Comparison of ENCODE assay signal across 1 cellular context in the genomic region with DNA sequence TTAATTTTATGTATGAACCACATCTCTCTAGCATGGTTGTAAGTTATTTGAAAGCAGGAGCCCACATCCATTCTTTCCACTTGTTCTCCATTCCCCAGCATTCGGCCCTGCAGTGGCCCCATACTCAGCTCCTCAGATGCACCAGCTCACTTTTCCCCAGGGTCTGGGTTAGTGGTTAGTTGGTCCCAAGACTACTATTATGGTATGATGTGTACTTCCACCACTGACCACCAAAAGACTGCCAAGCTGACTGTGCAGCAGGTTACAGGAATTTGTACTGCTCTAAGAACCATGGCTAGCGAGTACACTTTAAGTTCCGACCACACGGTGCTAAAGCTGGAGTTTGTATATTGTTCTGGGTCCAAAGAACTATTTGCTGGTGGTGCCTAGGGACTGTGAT.
TF ChIP-seq lines count a peak whose summit lies in the region.

No MANE protein-coding gene starts in this region.

TF ChIP-seq in GM23338, 12 proteins besides CTCF, POLR2A, EP300 and RAD21 (continued from another document):
- TF ChIP-seq, protein P1, sequence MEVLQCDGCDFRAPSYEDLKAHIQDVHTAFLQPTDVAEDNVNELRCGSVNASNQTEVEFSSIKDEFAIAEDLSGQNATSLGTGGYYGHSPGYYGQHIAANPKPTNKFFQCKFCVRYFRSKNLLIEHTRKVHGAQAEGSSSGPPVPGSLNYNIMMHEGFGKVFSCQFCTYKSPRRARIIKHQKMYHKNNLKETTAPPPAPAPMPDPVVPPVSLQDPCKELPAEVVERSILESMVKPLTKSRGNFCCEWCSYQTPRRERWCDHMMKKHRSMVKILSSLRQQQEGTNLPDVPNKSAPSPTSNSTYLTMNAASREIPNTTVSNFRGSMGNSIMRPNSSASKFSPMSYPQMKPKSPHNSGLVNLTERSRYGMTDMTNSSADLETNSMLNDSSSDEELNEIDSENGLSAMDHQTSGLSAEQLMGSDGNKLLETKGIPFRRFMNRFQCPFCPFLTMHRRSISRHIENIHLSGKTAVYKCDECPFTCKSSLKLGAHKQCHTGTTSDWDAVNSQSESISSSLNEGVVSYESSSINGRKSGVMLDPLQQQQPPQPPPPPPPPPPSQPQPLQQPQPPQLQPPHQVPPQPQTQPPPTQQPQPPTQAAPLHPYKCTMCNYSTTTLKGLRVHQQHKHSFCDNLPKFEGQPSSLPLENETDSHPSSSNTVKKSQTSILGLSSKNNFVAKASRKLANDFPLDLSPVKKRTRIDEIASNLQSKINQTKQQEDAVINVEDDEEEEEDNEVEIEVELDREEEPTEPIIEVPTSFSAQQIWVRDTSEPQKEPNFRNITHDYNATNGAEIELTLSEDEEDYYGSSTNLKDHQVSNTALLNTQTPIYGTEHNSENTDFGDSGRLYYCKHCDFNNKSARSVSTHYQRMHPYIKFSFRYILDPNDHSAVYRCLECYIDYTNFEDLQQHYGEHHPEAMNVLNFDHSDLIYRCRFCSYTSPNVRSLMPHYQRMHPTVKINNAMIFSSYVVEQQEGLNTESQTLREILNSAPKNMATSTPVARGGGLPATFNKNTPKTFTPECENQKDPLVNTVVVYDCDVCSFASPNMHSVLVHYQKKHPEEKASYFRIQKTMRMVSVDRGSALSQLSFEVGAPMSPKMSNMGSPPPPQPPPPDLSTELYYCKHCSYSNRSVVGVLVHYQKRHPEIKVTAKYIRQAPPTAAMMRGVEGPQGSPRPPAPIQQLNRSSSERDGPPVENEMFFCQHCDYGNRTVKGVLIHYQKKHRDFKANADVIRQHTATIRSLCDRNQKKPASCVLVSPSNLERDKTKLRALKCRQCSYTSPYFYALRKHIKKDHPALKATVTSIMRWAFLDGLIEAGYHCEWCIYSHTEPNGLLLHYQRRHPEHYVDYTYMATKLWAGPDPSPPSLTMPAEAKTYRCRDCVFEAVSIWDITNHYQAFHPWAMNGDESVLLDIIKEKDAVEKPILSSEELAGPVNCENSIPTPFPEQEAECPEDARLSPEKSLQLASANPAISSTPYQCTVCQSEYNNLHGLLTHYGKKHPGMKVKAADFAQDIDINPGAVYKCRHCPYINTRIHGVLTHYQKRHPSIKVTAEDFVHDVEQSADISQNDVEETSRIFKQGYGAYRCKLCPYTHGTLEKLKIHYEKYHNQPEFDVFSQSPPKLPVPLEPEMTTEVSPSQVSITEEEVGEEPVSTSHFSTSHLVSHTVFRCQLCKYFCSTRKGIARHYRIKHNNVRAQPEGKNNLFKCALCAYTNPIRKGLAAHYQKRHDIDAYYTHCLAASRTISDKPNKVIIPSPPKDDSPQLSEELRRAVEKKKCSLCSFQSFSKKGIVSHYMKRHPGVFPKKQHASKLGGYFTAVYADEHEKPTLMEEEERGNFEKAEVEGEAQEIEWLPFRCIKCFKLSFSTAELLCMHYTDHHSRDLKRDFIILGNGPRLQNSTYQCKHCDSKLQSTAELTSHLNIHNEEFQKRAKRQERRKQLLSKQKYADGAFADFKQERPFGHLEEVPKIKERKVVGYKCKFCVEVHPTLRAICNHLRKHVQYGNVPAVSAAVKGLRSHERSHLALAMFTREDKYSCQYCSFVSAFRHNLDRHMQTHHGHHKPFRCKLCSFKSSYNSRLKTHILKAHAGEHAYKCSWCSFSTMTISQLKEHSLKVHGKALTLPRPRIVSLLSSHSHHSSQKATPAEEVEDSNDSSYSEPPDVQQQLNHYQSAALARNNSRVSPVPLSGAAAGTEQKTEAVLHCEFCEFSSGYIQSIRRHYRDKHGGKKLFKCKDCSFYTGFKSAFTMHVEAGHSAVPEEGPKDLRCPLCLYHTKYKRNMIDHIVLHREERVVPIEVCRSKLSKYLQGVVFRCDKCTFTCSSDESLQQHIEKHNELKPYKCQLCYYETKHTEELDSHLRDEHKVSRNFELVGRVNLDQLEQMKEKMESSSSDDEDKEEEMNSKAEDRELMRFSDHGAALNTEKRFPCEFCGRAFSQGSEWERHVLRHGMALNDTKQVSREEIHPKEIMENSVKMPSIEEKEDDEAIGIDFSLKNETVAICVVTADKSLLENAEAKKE (CRISPR knock-in tag; IDR thresholded peaks at IDR 0.05): no peak
